1 cellular context compared by ENCODE assay signal in the genomic region with DNA sequence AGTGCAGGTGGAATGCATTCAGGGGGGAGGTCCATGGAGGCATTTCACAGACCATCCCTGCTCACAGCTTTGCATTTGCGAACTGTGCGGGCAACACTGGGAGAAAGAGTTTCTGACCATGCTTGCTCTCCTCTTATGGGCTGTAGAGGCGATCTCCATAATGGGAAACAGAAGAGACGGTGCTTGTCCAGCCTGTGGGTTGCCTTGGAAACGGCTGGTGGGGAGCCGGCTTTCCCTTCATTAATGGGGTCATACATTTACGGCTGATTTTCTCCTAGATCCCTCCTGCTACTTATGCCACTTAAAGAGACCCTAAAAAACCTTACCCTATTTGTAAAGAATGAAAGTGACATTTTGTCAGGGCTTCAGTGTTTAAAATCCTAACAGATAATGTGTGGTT.
TF ChIP-seq lines count a peak whose summit lies in the region.

No MANE protein-coding gene starts in this region.

TF ChIP-seq in neural cell, 6 proteins besides CTCF, POLR2A, EP300 and RAD21 (continued from another document):
- TF ChIP-seq, protein P1, sequence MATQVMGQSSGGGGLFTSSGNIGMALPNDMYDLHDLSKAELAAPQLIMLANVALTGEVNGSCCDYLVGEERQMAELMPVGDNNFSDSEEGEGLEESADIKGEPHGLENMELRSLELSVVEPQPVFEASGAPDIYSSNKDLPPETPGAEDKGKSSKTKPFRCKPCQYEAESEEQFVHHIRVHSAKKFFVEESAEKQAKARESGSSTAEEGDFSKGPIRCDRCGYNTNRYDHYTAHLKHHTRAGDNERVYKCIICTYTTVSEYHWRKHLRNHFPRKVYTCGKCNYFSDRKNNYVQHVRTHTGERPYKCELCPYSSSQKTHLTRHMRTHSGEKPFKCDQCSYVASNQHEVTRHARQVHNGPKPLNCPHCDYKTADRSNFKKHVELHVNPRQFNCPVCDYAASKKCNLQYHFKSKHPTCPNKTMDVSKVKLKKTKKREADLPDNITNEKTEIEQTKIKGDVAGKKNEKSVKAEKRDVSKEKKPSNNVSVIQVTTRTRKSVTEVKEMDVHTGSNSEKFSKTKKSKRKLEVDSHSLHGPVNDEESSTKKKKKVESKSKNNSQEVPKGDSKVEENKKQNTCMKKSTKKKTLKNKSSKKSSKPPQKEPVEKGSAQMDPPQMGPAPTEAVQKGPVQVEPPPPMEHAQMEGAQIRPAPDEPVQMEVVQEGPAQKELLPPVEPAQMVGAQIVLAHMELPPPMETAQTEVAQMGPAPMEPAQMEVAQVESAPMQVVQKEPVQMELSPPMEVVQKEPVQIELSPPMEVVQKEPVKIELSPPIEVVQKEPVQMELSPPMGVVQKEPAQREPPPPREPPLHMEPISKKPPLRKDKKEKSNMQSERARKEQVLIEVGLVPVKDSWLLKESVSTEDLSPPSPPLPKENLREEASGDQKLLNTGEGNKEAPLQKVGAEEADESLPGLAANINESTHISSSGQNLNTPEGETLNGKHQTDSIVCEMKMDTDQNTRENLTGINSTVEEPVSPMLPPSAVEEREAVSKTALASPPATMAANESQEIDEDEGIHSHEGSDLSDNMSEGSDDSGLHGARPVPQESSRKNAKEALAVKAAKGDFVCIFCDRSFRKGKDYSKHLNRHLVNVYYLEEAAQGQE (IDR thresholded peaks at IDR 0.05; ENCODE audit: borderline replicate concordance), result peak; percentile 18
- TF ChIP-seq EZH2 (IDR thresholded peaks at IDR 0.05; ENCODE audit: borderline replicate concordance, insufficient read depth, low read length, poor library complexity, severe bottlenecking), result no peak
